ENCODE assay signal across 8 cellular contexts in genomic region chr4:180827193-180827592, GRCh38.
DNase-seq lines count a peak whose midpoint lies in the region; TF ChIP-seq lines count a peak whose summit lies in the region.

No MANE protein-coding gene starts in this region.

- WGBS in ovary, 3 donors = 8 to 13% (median 9%) methylated on average over 4 of the region's 4 CpGs

- H4K20me1 ChIP-seq in OCI-LY7 (ENCODE audit: insufficient read depth, low read length) = no peaks in the 10 kb centered on the region

- BruUV-seq in OCI-LY7 (replicated peaks; lab: Mats Ljungman, UMichigan) (no TSS peak), Calu3 (replicated peaks; lab: Mats Ljungman, UMichigan) (no TSS peak)

- no peaks in the 10 kb centered on the region for H3K36me3 Mint-ChIP-seq in CD14-positive monocyte
- H3K36me3 Mint-ChIP-seq in Calu3 (ENCODE audit: insufficient read depth, unreplicated experiment) = no peaks in the 10 kb centered on the region

- no peaks in the 10 kb centered on the region for H3K79me2 ChIP-seq in OCI-LY7 (ENCODE audit: insufficient read depth, low read depth, low read length)

- peak overlapping the region; percentile 58 to 75 for H3K4me3 Mint-ChIP-seq in CD14-positive monocyte
- H3K4me3 Mint-ChIP-seq in Calu3 (ENCODE audit: low read depth, unreplicated experiment) = no peak overlapping the region

- H3K27ac ChIP-seq in OCI-LY7 (ENCODE audit: low read depth, low read length, poor library complexity, severe bottlenecking) = no peak overlapping the region
- H3K27ac ChIP-seq in ovary = peak overlapping the region in 1 of 2 donors; percentile 32

- H3K27me3 Mint-ChIP-seq in CD14-positive monocyte (ENCODE audit: low read depth in 3 of 3) (peaks cover 0 to 5% (median 2%) of the 10 kb centered on the region in 3 donors), Calu3 (ENCODE audit: unreplicated experiment) (no peaks in the 10 kb centered on the region)

- H3K4me3 ChIP-seq in OCI-LY7 (ENCODE audit: low read depth, low read length, poor library complexity, severe bottlenecking) (peak overlapping the region; percentile 17), ovary (peak overlapping the region; percentile 19)

- CTCF ChIA-PET in OCI-LY7 (lab: Charles Lee; ENCODE audit: unreplicated experiment) (interaction anchor here (0.8 kb wide), 1 partner anchor 29 kb away, joined by 3 read pairs; no protein-coding TSS in a partner anchor), Calu3 (lab: Charles Lee) (interaction anchor here (0.6 kb wide), 1 partner anchor 330 kb away, joined by 3 read pairs; no protein-coding TSS in a partner anchor)

- no peaks in the 10 kb centered on the region for H3K9me2 ChIP-seq in OCI-LY7 (ENCODE audit: insufficient read depth, low read length)

- DNase-seq in CD14-positive monocyte (ENCODE audit: low spot score) (no peak), OCI-LY7 (ENCODE audit: low spot score) (no peak), fibroblast of gingiva (ENCODE audit: low read depth) (peak; percentile 10), ovary (peak in 2 of 5 donors; percentile 11 to 41), Calu3 (no peak), SKM-1 (lab: John Stamatoyannopoulos, UW; ENCODE audit: unreplicated experiment) (no peak)
- no peak for DNase-seq in activated T-cell treated with anti-CD3 and anti-CD28 coated beads, Interleukin-2, amount 50 U/mL, for 48 hours
- no peak for DNase-seq in activated CD4-positive, alpha-beta T cell treated with anti-CD3 and anti-CD28 coated beads, Interleukin-2, amount 50 U/mL, for 1 hour

- no peak for TF ChIP-seq EP300 in ovary (IDR thresholded peaks at IDR 0.05)

- POLR2A ChIA-PET in OCI-LY7 (lab: Charles Lee) = interaction anchor here (0.5 to 1.8 kb wide), 7 partner anchors 10 to 173 kb away, joined by 3 to 7 read pairs (median 3); no protein-coding TSS in a partner anchor

- peak overlapping the region; percentile 85; the same call in 1 of the 2 replicates for H2AFZ ChIP-seq in OCI-LY7 (ENCODE audit: low read length)

- H3K36me3 ChIP-seq in OCI-LY7 (ENCODE audit: insufficient read depth, low read length) = no peaks in the 10 kb centered on the region
- no peaks in the 10 kb centered on the region for H3K36me3 ChIP-seq in ovary

- no peak for TF ChIP-seq CTCF in CD14-positive monocyte (IDR thresholded peaks at IDR 0.05)
- no peak for TF ChIP-seq CTCF in OCI-LY7 (conservative IDR thresholded peaks at IDR 0.05; ENCODE audit: low read length)
- TF ChIP-seq CTCF in ovary (IDR thresholded peaks at IDR 0.05) = no peak
- no peak for TF ChIP-seq CTCF in Calu3 (IDR thresholded peaks at IDR 0.05; ENCODE audit: unreplicated experiment)

- H3K4me1 ChIP-seq in OCI-LY7 (ENCODE audit: insufficient read depth, low read length, poor library complexity, severe bottlenecking) (peaks cover 21% of the 10 kb centered on the region), ovary (ENCODE audit: insufficient read depth) (no peaks in the 10 kb centered on the region)

- H3K27me3 ChIP-seq in ovary = no peaks in the 10 kb centered on the region

- H3K27ac Mint-ChIP-seq in CD14-positive monocyte (peak overlapping the region in 2 of 7 donors; percentile 32 to 38), Calu3 (ENCODE audit: unreplicated experiment) (no peak overlapping the region)

- H3K4me2 ChIP-seq in OCI-LY7 (ENCODE audit: low read length) = peak overlapping the region; percentile 25

- intact Hi-C loops in CD14-positive monocyte (cut with micrococcal nuclease) = no loop called here
- intact Hi-C loops in OCI-LY7 (cut with micrococcal nuclease; ENCODE audit: unreplicated experiment) = loop anchor here (5.0 kb wide), 1 partner anchor 160 kb away; no protein-coding TSS in a partner anchor
- intact Hi-C loops in ovary (cut with DNase I) = no loop called here
- intact Hi-C loops in Calu3 (cut with micrococcal nuclease; ENCODE audit: unreplicated experiment) = loop anchor here (5.0 kb wide), 1 partner anchor 315 kb away; no protein-coding TSS in a partner anchor

- no peak for TF ChIP-seq POLR2A in ovary (IDR thresholded peaks at IDR 0.05)

- H3K9me3 ChIP-seq in OCI-LY7 (ENCODE audit: low read length) (no peaks in the 10 kb centered on the region; the same call in 1 of the 2 replicates), ovary (no peaks in the 10 kb centered on the region)

- H3K9me3 Mint-ChIP-seq in CD14-positive monocyte = peaks cover 0 to 4% (median 0%) of the 10 kb centered on the region in 7 donors
- peaks cover 5% of the 10 kb centered on the region for H3K9me3 Mint-ChIP-seq in Calu3 (ENCODE audit: low read depth, unreplicated experiment)

- H3K4me1 Mint-ChIP-seq in CD14-positive monocyte (peaks cover 8% of the 10 kb centered on the region), Calu3 (ENCODE audit: low read depth, unreplicated experiment) (no peaks in the 10 kb centered on the region)

Comparison
In these comparisons a context has a peak if more than half of its experiments do, and no peak if none do; other contexts are left out.
1. intact Hi-C loops: an anchor here in OCI-LY7 (5.0 kb wide) and Calu3 (5.0 kb wide); none called in CD14-positive monocyte and ovary.